In genomic region chr7:47428780-47429472, GRCh38 we compare ENCODE assay signal across 20 cellular contexts.
DNase-seq lines count a peak whose midpoint lies in the region; ATAC-seq lines count a peak whose summit lies in the region.
"Had no signal": no experiment of that assay in that cellular context is flagged by ENCODE, and none has a peak within 500 bp of the region (broad histone marks: within the 10 kb centered on the region; RNA-seq: fewer than 3 reads in every experiment).

No MANE protein-coding gene starts in this region.

- H3K36me3 ChIP-seq in skeletal muscle tissue (ENCODE audit: control insufficient read depth in 3 of 3, insufficient read depth in 3 of 3, low read length in 3 of 3): peaks cover 8 to 13% (median 12%) of the 10 kb centered on the region in 3 donors

- ATAC-seq in GM21526 (IDR thresholded peaks at IDR 0.05; ENCODE audit: low FRiP score, unreplicated experiment) (no peak), GM21529 (IDR thresholded peaks at IDR 0.05; ENCODE audit: unreplicated experiment) (no peak)
- ATAC-seq: activated CD8-positive, alpha-beta T cell treated with anti-CD3 and anti-CD28 coated beads for 36 hours; GM23338; left cardiac atrium; naive thymus-derived CD8-positive, alpha-beta T cell had no signal

- no peak overlapping the region for H3K27ac ChIP-seq in skeletal muscle tissue (ENCODE audit: low read depth, low read length)

- H3K27me3 ChIP-seq in skeletal muscle tissue (ENCODE audit: control insufficient read depth in 3 of 3, insufficient read depth in 3 of 3, low read length in 3 of 3): no peaks in the 10 kb centered on the region
- H3K27me3 ChIP-seq: upper lobe of left lung had no signal

- DNase-seq in NCI-H2171 treated with DMSO at 0.1 percent for 48 hours (lab: John Stamatoyannopoulos, UW): peak; percentile 25
- no peak for DNase-seq in NCI-H2171 (lab: John Stamatoyannopoulos, UW)
- DNase-seq in astrocyte of the hippocampus (ENCODE audit: low read depth, low spot score): peak; percentile 46
- DNase-seq in mesenteric fat pad (ENCODE audit: low spot score): peak; percentile 60
- DNase-seq in putamen (ENCODE audit: low spot score): no peak
- DNase-seq: activated CD4-positive, alpha-beta T cell treated with anti-CD3 and anti-CD28 coated beads for 1 hour; activated CD8-positive, alpha-beta T cell treated with anti-CD3 and anti-CD28 coated beads for 36 hours; CD8-positive, alpha-beta memory T cell; DMS53; effector CD4-positive, alpha-beta T cell; erythroblast; left cardiac atrium; OCI-M1; SIG-M5; upper lobe of left lung had no signal

- H3K9ac ChIP-seq in skeletal muscle tissue (ENCODE audit: low read depth in 1 of 3, low read length in 3 of 3): peak overlapping the region in 2 of 3 donors; percentile 24 to 50

- H3K4me1 ChIP-seq in skeletal muscle tissue (ENCODE audit: control insufficient read depth in 3 of 3, insufficient read depth in 3 of 3, low read length in 3 of 3): peaks cover 21 to 26% (median 24%) of the 10 kb centered on the region in 3 donors

- no peaks in the 10 kb centered on the region for H3K9me3 ChIP-seq in skeletal muscle tissue (ENCODE audit: control insufficient read depth in 3 of 3, low read length in 3 of 3)
- H3K9me3 ChIP-seq: upper lobe of left lung had no signal

- H3K4me3 ChIP-seq in skeletal muscle tissue (ENCODE audit: low read length in 3 of 3): no peak overlapping the region
- H3K4me3 ChIP-seq: GM23338, upper lobe of left lung had no signal

Comparison
In these comparisons a context has a peak if more than half of its experiments do, and no peak if none do; other contexts are left out.
1. DNase-seq: peak in NCI-H2171 treated with DMSO at 0.1 percent for 48 hours (single experiment), astrocyte of the hippocampus (single experiment) and mesenteric fat pad (single experiment); none in NCI-H2171 (single experiment) and putamen (single experiment).